8 cellular contexts compared by ENCODE assay signal in genomic region chr11:75214843-75215242, GRCh38. TPM values are rescaled to one million over a fixed set of nuclear protein-coding genes. Genes with fewer than 3 reads are reported as not detected.
"Had no signal": no experiment of that assay in that cellular context is flagged by ENCODE, and none has a peak within 500 bp of the region (broad histone marks: within the 10 kb centered on the region; RNA-seq: fewer than 3 reads in every experiment).

No MANE protein-coding gene starts in this region.

- H3K36me3 ChIP-seq: adrenal gland, brain microvascular endothelial cell, breast epithelium, cardiac muscle cell had no signal

- H3K4me1 ChIP-seq: breast epithelium had no signal

- H3K27ac ChIP-seq: body of pancreas, brain microvascular endothelial cell, breast epithelium, cardiac muscle cell had no signal

- H3K4me3 ChIP-seq: adrenal gland, body of pancreas, breast epithelium, cardiac muscle cell had no signal

- H3K27me3 ChIP-seq: adrenal gland, body of pancreas, brain microvascular endothelial cell, breast epithelium had no signal

- H3K9me3 ChIP-seq: adrenal gland, body of pancreas, breast epithelium had no signal

- DNase-seq: cerebellar nuclear complex had no signal

RNA-seq across cellular contexts. Expression of gene TPBGL, which starts 25.7 kb away (rescaled TPM):
- total RNA-seq: activated naive CD4-positive, alpha-beta T cell treated with anti-CD3 and anti-CD28 coated beads for 36 hours had no signal
- polyA plus RNA-seq: aorta had no signal
